In the genomic region with DNA sequence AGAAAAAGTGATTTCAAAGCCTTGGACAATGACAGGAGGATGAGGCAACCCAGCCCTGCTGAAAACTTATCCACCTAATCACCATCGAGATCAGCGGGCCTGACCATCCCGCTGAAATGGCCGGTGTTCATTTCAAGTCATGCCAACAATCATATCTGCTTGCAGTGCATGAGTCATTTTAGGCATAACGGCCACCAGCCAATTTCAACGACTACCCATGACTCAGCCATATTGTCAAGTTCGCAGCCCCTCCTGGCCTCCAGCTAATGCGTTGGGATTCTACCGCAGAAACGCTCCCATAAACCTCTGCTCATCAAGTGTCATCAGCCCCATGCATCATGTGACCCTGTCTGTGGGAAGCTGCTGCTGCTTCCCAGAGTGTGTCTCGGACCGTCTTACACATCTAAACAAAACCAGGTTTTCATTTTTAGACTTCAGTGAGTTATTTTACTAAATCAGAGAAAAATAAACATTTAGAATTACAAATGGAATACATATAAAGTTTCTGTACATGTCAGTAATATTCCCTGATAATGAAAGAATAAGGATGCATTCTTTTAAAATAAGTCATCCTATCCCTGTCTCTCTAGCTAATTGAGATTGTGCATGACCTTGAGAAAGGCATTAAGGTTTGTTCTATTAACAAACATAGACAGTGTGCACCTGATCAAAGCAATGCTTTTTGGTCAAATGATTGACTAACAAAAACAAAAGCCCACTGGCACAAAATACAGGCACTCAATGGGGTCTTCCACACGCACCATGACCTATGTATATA, we compare ENCODE assay signal across 1 cellular context.
A peak's percentile ranks its signal among the peaks of the same experiment; 100 is the strongest.
TF ChIP-seq lines count a peak whose summit lies in the region.

No MANE protein-coding gene starts in this region.

TF ChIP-seq in HEK293, 187 proteins besides CTCF, POLR2A, EP300 and RAD21 (continued from another document and continues in another):
- no peak for TF ChIP-seq ZNF18 (tag by site-specific recombination; IDR thresholded peaks at IDR 0.05)
- TF ChIP-seq, protein P1, sequence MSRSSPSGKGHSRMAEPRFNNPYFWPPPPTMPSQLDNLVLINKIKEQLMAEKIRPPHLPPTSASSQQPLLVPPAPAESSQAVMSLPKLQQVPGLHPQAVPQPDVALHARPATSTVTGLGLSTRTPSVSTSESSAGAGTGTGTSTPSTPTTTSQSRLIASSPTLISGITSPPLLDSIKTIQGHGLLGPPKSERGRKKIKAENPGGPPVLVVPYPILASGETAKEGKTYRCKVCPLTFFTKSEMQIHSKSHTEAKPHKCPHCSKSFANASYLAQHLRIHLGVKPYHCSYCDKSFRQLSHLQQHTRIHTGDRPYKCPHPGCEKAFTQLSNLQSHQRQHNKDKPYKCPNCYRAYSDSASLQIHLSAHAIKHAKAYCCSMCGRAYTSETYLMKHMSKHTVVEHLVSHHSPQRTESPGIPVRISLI (tag by site-specific recombination; IDR thresholded peaks at IDR 0.05), result no peak
- TF ChIP-seq SP7 (tag by site-specific recombination; IDR thresholded peaks at IDR 0.05), result peak; percentile 86
- no peak for TF ChIP-seq ZNF114 (tag by site-specific recombination; IDR thresholded peaks at IDR 0.05)
- TF ChIP-seq ZNF366 (tag by site-specific recombination; conservative IDR thresholded peaks at IDR 0.05), result peak; percentile 60
- TF ChIP-seq IKZF3 (tag by site-specific recombination; IDR thresholded peaks at IDR 0.05), result no peak
- TF ChIP-seq SP2 (tag by site-specific recombination; IDR thresholded peaks at IDR 0.05), result no peak
- no peak for TF ChIP-seq ELK4 (IDR thresholded peaks at IDR 0.05; ENCODE audit: borderline replicate concordance, low read depth, low read length)
- TF ChIP-seq MYNN (tag by site-specific recombination; IDR thresholded peaks at IDR 0.05; ENCODE audit: borderline replicate concordance), result no peak
- peak; percentile 81; the same call in 1 of the 2 replicates for TF ChIP-seq OVOL3 (tag by site-specific recombination; IDR thresholded peaks at IDR 0.05)
- no peak for TF ChIP-seq ZNF747 (tag by site-specific recombination; IDR thresholded peaks at IDR 0.05)
- 0 out of 2 replicates have a peak, but pooled peaks have one; percentile 14 for TF ChIP-seq ZNF449 (tag by site-specific recombination; IDR thresholded peaks at IDR 0.05)
- TF ChIP-seq ZNF350 (tag by site-specific recombination; IDR thresholded peaks at IDR 0.05), result no peak
- no peak for TF ChIP-seq ZNF404 (tag by site-specific recombination; IDR thresholded peaks at IDR 0.05)
- no peak for TF ChIP-seq ZNF274 (IDR thresholded peaks at IDR 0.05; ENCODE audit: low read length)
- TF ChIP-seq ZNF274 (tag by site-specific recombination; IDR thresholded peaks at IDR 0.05; ENCODE audit: borderline replicate concordance), result no peak
- TF ChIP-seq ZNF626 (tag by site-specific recombination; IDR thresholded peaks at IDR 0.05), result no peak
- TF ChIP-seq ZNF792 (tag by site-specific recombination; IDR thresholded peaks at IDR 0.05), result no peak
- no peak for TF ChIP-seq ZFP41 (tag by site-specific recombination; IDR thresholded peaks at IDR 0.05; ENCODE audit: borderline replicate concordance)
- TF ChIP-seq GLIS2 (tag by site-specific recombination; IDR thresholded peaks at IDR 0.05), result no peak
- TF ChIP-seq, protein P2, sequence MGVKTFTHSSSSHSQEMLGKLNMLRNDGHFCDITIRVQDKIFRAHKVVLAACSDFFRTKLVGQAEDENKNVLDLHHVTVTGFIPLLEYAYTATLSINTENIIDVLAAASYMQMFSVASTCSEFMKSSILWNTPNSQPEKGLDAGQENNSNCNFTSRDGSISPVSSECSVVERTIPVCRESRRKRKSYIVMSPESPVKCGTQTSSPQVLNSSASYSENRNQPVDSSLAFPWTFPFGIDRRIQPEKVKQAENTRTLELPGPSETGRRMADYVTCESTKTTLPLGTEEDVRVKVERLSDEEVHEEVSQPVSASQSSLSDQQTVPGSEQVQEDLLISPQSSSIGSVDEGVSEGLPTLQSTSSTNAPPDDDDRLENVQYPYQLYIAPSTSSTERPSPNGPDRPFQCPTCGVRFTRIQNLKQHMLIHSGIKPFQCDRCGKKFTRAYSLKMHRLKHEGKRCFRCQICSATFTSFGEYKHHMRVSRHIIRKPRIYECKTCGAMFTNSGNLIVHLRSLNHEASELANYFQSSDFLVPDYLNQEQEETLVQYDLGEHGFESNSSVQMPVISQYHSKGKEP (tag by site-specific recombination; IDR thresholded peaks at IDR 0.05), result no peak
- TF ChIP-seq ZNF24 (tag by site-specific recombination; IDR thresholded peaks at IDR 0.05), result peak; percentile 94
- TF ChIP-seq GFI1B (tag by site-specific recombination; IDR thresholded peaks at IDR 0.05), result peak; percentile 27; the same call in 1 of the 2 replicates
- no peak for TF ChIP-seq ZFP3 (tag by site-specific recombination; IDR thresholded peaks at IDR 0.05; ENCODE audit: low read depth)
- TF ChIP-seq ZNF394 (tag by site-specific recombination; IDR thresholded peaks at IDR 0.05; ENCODE audit: borderline replicate concordance), result peak; percentile 44; the same call in 1 of the 2 replicates
- TF ChIP-seq ZNF155 (tag by site-specific recombination; IDR thresholded peaks at IDR 0.05), result no peak
- no peak for TF ChIP-seq ZNF670 (tag by site-specific recombination; IDR thresholded peaks at IDR 0.05; ENCODE audit: low read depth)
- no peak for TF ChIP-seq SALL2 (tag by site-specific recombination; IDR thresholded peaks at IDR 0.05; ENCODE audit: borderline replicate concordance)
- no peak for TF ChIP-seq ZNF341 (tag by site-specific recombination; IDR thresholded peaks at IDR 0.05; ENCODE audit: low read depth)
- no peak for TF ChIP-seq ZNF140 (tag by site-specific recombination; IDR thresholded peaks at IDR 0.05)
- no peak for TF ChIP-seq SCRT1 (tag by site-specific recombination; IDR thresholded peaks at IDR 0.05; ENCODE audit: borderline replicate concordance)
- TF ChIP-seq ZNF558 (tag by site-specific recombination; IDR thresholded peaks at IDR 0.05), result no peak
- peak; percentile 66 for TF ChIP-seq ZFP69B (tag by site-specific recombination; IDR thresholded peaks at IDR 0.05)
- no peak for TF ChIP-seq GLI2 (tag by site-specific recombination; IDR thresholded peaks at IDR 0.05; ENCODE audit: borderline replicate concordance, low read depth)
- TF ChIP-seq ZNF266 (tag by site-specific recombination; IDR thresholded peaks at IDR 0.05; ENCODE audit: low read depth), result no peak
- peak; percentile 95 for TF ChIP-seq ZEB2 (tag by site-specific recombination; IDR thresholded peaks at IDR 0.05)
- TF ChIP-seq ZNF239 (tag by site-specific recombination; IDR thresholded peaks at IDR 0.05), result no peak
- TF ChIP-seq KLF17 (tag by site-specific recombination; IDR thresholded peaks at IDR 0.05), result peak; percentile 98
- TF ChIP-seq AEBP2 (tag by site-specific recombination; IDR thresholded peaks at IDR 0.05; ENCODE audit: borderline replicate concordance), result no peak
- no peak for TF ChIP-seq ZNF530 (tag by site-specific recombination; IDR thresholded peaks at IDR 0.05; ENCODE audit: low read depth)
- no peak for TF ChIP-seq ZBTB48 (tag by site-specific recombination; IDR thresholded peaks at IDR 0.05)
- peak; percentile 86 for TF ChIP-seq ZNF843 (tag by site-specific recombination; IDR thresholded peaks at IDR 0.05)
- TF ChIP-seq TRIM28 (IDR thresholded peaks at IDR 0.05; ENCODE audit: borderline replicate concordance, low read length), result peak; percentile 76; the same call in 1 of the 2 replicates
- TF ChIP-seq ZNF37A (tag by site-specific recombination; IDR thresholded peaks at IDR 0.05), result no peak
- TF ChIP-seq, protein P3, sequence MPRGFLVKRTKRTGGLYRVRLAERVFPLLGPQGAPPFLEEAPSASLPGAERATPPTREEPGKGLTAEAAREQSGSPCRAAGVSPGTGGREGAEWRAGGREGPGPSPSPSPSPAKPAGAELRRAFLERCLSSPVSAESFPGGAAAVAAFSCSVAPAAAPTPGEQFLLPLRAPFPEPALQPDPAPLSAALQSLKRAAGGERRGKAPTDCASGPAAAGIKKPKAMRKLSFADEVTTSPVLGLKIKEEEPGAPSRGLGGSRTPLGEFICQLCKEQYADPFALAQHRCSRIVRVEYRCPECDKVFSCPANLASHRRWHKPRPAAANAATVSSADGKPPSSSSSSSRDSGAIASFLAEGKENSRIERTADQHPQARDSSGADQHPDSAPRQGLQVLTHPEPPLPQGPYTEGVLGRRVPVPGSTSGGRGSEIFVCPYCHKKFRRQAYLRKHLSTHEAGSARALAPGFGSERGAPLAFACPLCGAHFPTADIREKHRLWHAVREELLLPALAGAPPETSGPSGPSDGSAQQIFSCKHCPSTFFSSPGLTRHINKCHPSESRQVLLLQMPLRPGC (tag by site-specific recombination; IDR thresholded peaks at IDR 0.05), result peak; percentile 86
- peak; percentile 96 for TF ChIP-seq ZNF600 (tag by site-specific recombination; IDR thresholded peaks at IDR 0.05)
- no peak for TF ChIP-seq ZNF791 (tag by site-specific recombination; IDR thresholded peaks at IDR 0.05)
- TF ChIP-seq, protein P4, sequence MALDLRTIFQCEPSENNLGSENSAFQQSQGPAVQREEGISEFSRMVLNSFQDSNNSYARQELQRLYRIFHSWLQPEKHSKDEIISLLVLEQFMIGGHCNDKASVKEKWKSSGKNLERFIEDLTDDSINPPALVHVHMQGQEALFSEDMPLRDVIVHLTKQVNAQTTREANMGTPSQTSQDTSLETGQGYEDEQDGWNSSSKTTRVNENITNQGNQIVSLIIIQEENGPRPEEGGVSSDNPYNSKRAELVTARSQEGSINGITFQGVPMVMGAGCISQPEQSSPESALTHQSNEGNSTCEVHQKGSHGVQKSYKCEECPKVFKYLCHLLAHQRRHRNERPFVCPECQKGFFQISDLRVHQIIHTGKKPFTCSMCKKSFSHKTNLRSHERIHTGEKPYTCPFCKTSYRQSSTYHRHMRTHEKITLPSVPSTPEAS (tag by site-specific recombination; IDR thresholded peaks at IDR 0.05), result no peak
- peak; percentile 91 for TF ChIP-seq ZNF629 (tag by site-specific recombination; IDR thresholded peaks at IDR 0.05)
- TF ChIP-seq ZNF830 (tag by site-specific recombination; IDR thresholded peaks at IDR 0.05; ENCODE audit: low read depth), result no peak
- peak; percentile 95 for TF ChIP-seq ZNF639 (tag by site-specific recombination; IDR thresholded peaks at IDR 0.05)
